Comparison of ENCODE assay signal across 13 cellular contexts in genomic region chr2:119429225-119430000, GRCh38. TPM values are rescaled to one million over a fixed set of nuclear protein-coding genes. Genes with fewer than 3 reads are reported as not detected.
DNase-seq lines count a peak whose midpoint lies in the region; ATAC-seq, FAIRE-seq and TF ChIP-seq lines count a peak whose summit lies in the region.
"Had no signal": no experiment of that assay in that cellular context is flagged by ENCODE, and none has a peak within 500 bp of the region (broad histone marks: within the 10 kb centered on the region; RNA-seq: fewer than 3 reads in every experiment).

No MANE protein-coding gene starts in this region.

- H2BK15ac ChIP-seq in H1 (ENCODE audit: low read length), result no peak overlapping the region
- peak overlapping the region; percentile 18 for H2BK15ac ChIP-seq in mesenchymal stem cell (ENCODE audit: low read depth, poor library complexity, severe bottlenecking)

- no peak overlapping the region for H3K27ac ChIP-seq in H1 (ENCODE audit: low read depth, low read length)
- H3K27ac ChIP-seq in mesenchymal stem cell (ENCODE audit: low read length, poor library complexity, severe bottlenecking), result no peak overlapping the region

- no peak overlapping the region for H2BK120ac ChIP-seq in H1 (replicated peaks; ENCODE audit: low read depth, low read length)
- H2BK120ac ChIP-seq in mesenchymal stem cell (ENCODE audit: low read depth, low read length), result no peak overlapping the region

- 0 out of 2 replicates have a peak, but pooled peaks cover 2% of the 10 kb centered on the region for H3K79me1 ChIP-seq in H1 (ENCODE audit: low read depth, low read length)
- peaks cover 7% of the 10 kb centered on the region for H3K79me1 ChIP-seq in mesenchymal stem cell (replicated peaks; ENCODE audit: low read length, poor library complexity, severe bottlenecking)

- no peak overlapping the region for H2BK20ac ChIP-seq in H1 (ENCODE audit: low read length)

- no peak for ATAC-seq in HG03135 (IDR thresholded peaks at IDR 0.05; ENCODE audit: unreplicated experiment)
- ATAC-seq: naive thymus-derived CD4-positive, alpha-beta T cell had no signal

- TF ChIP-seq POLR2A in H1 (IDR thresholded peaks at IDR 0.05; ENCODE audit: control extremely low read depth in 1 of 2, low read depth in 2 of 2, low read length in 2 of 2), result no peak

- no peaks in the 10 kb centered on the region for H3K79me2 ChIP-seq in H1 (ENCODE audit: control insufficient read depth in 1 of 2, insufficient read depth in 2 of 2, low read length in 2 of 2)

- no peak overlapping the region for H3K4me3 ChIP-seq in H1 (ENCODE audit: extremely low read depth in 1 of 4, insufficient read depth in 2 of 4, low read depth in 3 of 4, low read length in 4 of 4)
- H3K4me3 ChIP-seq in mesenchymal stem cell (ENCODE audit: insufficient read depth in 1 of 2, low read depth in 1 of 2, low read length in 2 of 2), result no peak overlapping the region

- no peak overlapping the region for H4K91ac ChIP-seq in H1 (replicated peaks; ENCODE audit: insufficient read length, low read length)
- no peak overlapping the region for H4K91ac ChIP-seq in mesenchymal stem cell (ENCODE audit: low read length)

- H4K20me1 ChIP-seq in H1 (replicated peaks in 1 of 2; ENCODE audit: control insufficient read depth in 1 of 2, insufficient read depth in 2 of 2, low read length in 2 of 2), result peaks cover 0 to 2% of the 10 kb centered on the region in 2 experiments

- H2AFZ ChIP-seq in H1 (ENCODE audit: low read length), result no peak overlapping the region
- no peak overlapping the region for H2AFZ ChIP-seq in mesenchymal stem cell (ENCODE audit: low read depth, low read length)

- no peak overlapping the region for H3K14ac ChIP-seq in H1 (ENCODE audit: insufficient read length)
- H3K14ac ChIP-seq in mesenchymal stem cell (ENCODE audit: low read length in 2 of 2), result no peak overlapping the region

- no peak for TF ChIP-seq EP300 in H1 (IDR thresholded peaks at IDR 0.05; ENCODE audit: borderline replicate concordance in 1 of 2, low read depth in 2 of 2, low read length in 2 of 2)

- H3K36me3 ChIP-seq in H1 (ENCODE audit: control insufficient read depth in 2 of 4, insufficient read depth in 4 of 4, low read length in 3 of 4) (no peaks in the 10 kb centered on the region), mesenchymal stem cell (ENCODE audit: control insufficient read depth in 1 of 2, insufficient read depth in 2 of 2, low read depth in 1 of 2, low read length in 2 of 2) (no peaks in the 10 kb centered on the region)
- H3K36me3 ChIP-seq: BE2C had no signal

- no peak overlapping the region for H3K9ac ChIP-seq in H1 (replicated peaks in 1 of 4; ENCODE audit: extremely low read depth in 1 of 4, low read depth in 3 of 4, low read length in 3 of 4)
- no peak overlapping the region for H3K9ac ChIP-seq in mesenchymal stem cell (ENCODE audit: low read length)

- WGBS in H1 (ENCODE audit: extremely low coverage in 1 of 2, insufficient coverage in 1 of 2, insufficient read length in 1 of 2, insufficient replicate concordance in 2 of 2, low coverage in 1 of 2, low lambda C conversion rate in 2 of 2, missing lambda C conversion rate in 1 of 2), 2 experiments, result 80% methylated on average over 10 of the region's 10 CpGs; no CpG with 5 or more reads in 1 of the 2 experiments
- 81% methylated on average over 9 of the region's 10 CpGs for WGBS in mesenchymal stem cell

- H2BK5ac ChIP-seq in H1 (ENCODE audit: low read depth, low read length), result no peak overlapping the region
- H2BK5ac ChIP-seq in mesenchymal stem cell (ENCODE audit: low read depth, low read length, poor library complexity, severe bottlenecking), result no peak overlapping the region

- DNase-seq in A172 (ENCODE audit: low spot score) (peak; percentile 13), Kasumi-1 (lab: John Stamatoyannopoulos, UW) (peak; percentile 4 to 7), H1 (ENCODE audit: low read depth in 1 of 2, low spot score in 2 of 2) (no peak), mesenchymal stem cell (no peak), SIG-M5 treated with dmso at 0.1 percent for 504 hours (lab: John Stamatoyannopoulos, UW; ENCODE audit: unreplicated experiment) (no peak), cerebellum (ENCODE audit: low spot score) (no peak), SW480 (ENCODE audit: low spot score) (no peak)
- DNase-seq: activated naive CD4-positive, alpha-beta T cell treated with anti-CD3 and anti-CD28 coated beads, Interleukin-2, amount 50 U/mL, for 16 hours; BE2C; naive thymus-derived CD4-positive, alpha-beta T cell; NCI-H774; stimulated activated naive CD4-positive, alpha-beta T cell had no signal

- H4K8ac ChIP-seq in H1 (ENCODE audit: extremely low read depth, insufficient read depth, low read length) (no peak overlapping the region), mesenchymal stem cell (ENCODE audit: low read length) (no peak overlapping the region)

- no peak overlapping the region for H3K23ac ChIP-seq in H1 (ENCODE audit: insufficient read length)
- no peak overlapping the region for H3K23ac ChIP-seq in mesenchymal stem cell (ENCODE audit: low read length in 2 of 2)

- peaks cover 0 to 14% (median 8%) of the 10 kb centered on the region in 4 experiments; a peak in 6 of 7 replicates for H3K27me3 ChIP-seq in H1 (replicated peaks in 1 of 4; ENCODE audit: control insufficient read depth in 3 of 4, extremely low read depth in 1 of 4, insufficient read depth in 3 of 4, low read length in 3 of 4)
- peaks cover 11 to 64% of the 10 kb centered on the region in 2 experiments for H3K27me3 ChIP-seq in mesenchymal stem cell (ENCODE audit: control insufficient read depth in 1 of 2, insufficient read depth in 1 of 2, low read length in 2 of 2)
- H3K27me3 ChIP-seq: BE2C had no signal

- H4K5ac ChIP-seq in H1 (ENCODE audit: insufficient read length, low read depth, low read length), result no peak overlapping the region

- H2AK5ac ChIP-seq in H1 (ENCODE audit: low read depth, low read length) (no peak overlapping the region; the same call in 1 of the 2 replicates), mesenchymal stem cell (ENCODE audit: low read length, severe bottlenecking) (no peak overlapping the region)

- no peak for TF ChIP-seq RAD21 in H1 (IDR thresholded peaks at IDR 0.05 in 1 of 2, conservative IDR thresholded peaks at IDR 0.05 in 1 of 2; ENCODE audit: low read depth in 2 of 2, low read length in 2 of 2)

- no peak overlapping the region for H3K4ac ChIP-seq in H1 (replicated peaks; ENCODE audit: insufficient read length, low read depth, low read length)
- peak overlapping the region in 1 of 2 experiments; percentile 25 for H3K4ac ChIP-seq in mesenchymal stem cell (ENCODE audit: low read depth in 1 of 2, low read length in 2 of 2)

- no peak for TF ChIP-seq CTCF in H1 (IDR thresholded peaks at IDR 0.05; ENCODE audit: control extremely low read depth in 1 of 3, insufficient read depth in 1 of 3, low read depth in 1 of 3, low read length in 3 of 3)

- H3K18ac ChIP-seq in H1 (ENCODE audit: extremely low read depth, low read length) (no peak overlapping the region), mesenchymal stem cell (ENCODE audit: low read depth in 1 of 2, low read length in 2 of 2) (no peak overlapping the region)

- FAIRE-seq in H1 (lab: Jason Lieb, UNC), result no peak

- H2BK12ac ChIP-seq in H1 (ENCODE audit: low read depth, low read length), result peak overlapping the region; percentile 29; the same call in 1 of the 2 replicates
- H2BK12ac ChIP-seq in mesenchymal stem cell (ENCODE audit: low read length in 2 of 2), result peak overlapping the region in 1 of 2 experiments; percentile 38

- peaks cover 12% of the 10 kb centered on the region; the same call in 1 of the 2 replicates for H3K23me2 ChIP-seq in H1 (ENCODE audit: low read depth, low read length)

- POLR2A ChIA-PET in H1 (lab: Charles Lee; ENCODE audit: partially characterized antibody), result interaction anchor here (0.8 to 4.2 kb wide), 3 partner anchors 12 to 22 kb away, joined by 3 to 22 read pairs (median 4); no protein-coding TSS in a partner anchor

- CTCF ChIA-PET in H1 (lab: Charles Lee; ENCODE audit: partially characterized antibody), result interaction anchor here (1.2 to 1.4 kb wide), 4 partner anchors 14 to 62 kb away, joined by 3 to 4 read pairs (median 4); no protein-coding TSS in a partner anchor

- no peaks in the 10 kb centered on the region for H3K9me3 ChIP-seq in H1 (ENCODE audit: insufficient read depth in 2 of 2, low read depth in 1 of 2, low read length in 1 of 2)
- no peaks in the 10 kb centered on the region for H3K9me3 ChIP-seq in mesenchymal stem cell (ENCODE audit: control insufficient read depth, low read length)
- H3K9me3 ChIP-seq: BE2C had no signal

- H3K4me1 ChIP-seq in H1 (replicated peaks in 1 of 4; ENCODE audit: control insufficient read depth in 3 of 4, insufficient read depth in 4 of 4, low read length in 3 of 4), result peaks cover 0 to 24% (median 12%) of the 10 kb centered on the region in 4 experiments; a peak in 6 of 7 replicates
- H3K4me1 ChIP-seq in mesenchymal stem cell (ENCODE audit: control insufficient read depth, insufficient read depth, low read depth, low read length), result peaks cover 32% of the 10 kb centered on the region
- H3K4me1 ChIP-seq: BE2C had no signal

- H3K56ac ChIP-seq in H1 (replicated peaks; ENCODE audit: insufficient read length, low read depth, low read length), result no peak overlapping the region

- H3K4me2 ChIP-seq in H1 (ENCODE audit: insufficient read depth in 1 of 2, low read depth in 2 of 2, low read length in 2 of 2) (no peak overlapping the region), mesenchymal stem cell (ENCODE audit: low read length, poor library complexity, severe bottlenecking) (no peak overlapping the region)

TF ChIP-seq in H1, 55 proteins besides CTCF, POLR2A, EP300 and RAD21 (continues in another document):
- TF ChIP-seq CEBPB (IDR thresholded peaks at IDR 0.05; ENCODE audit: low read depth, low read length) (no peak), RBBP5 (IDR thresholded peaks at IDR 0.05; ENCODE audit: borderline replicate concordance, low read depth, low read length) (no peak)

RNA-seq across cellular contexts. Expression of gene TMEM37, which starts 2.2 kb away (rescaled TPM):
- 0.12 and 1.3 TPM in 2 replicates for total RNA-seq in A172 (2014; rRNA removed; shearing (Covaris generic))
- total RNA-seq in H1 (2021; fragmentation: NEBNext Ultra II Directional; extraction: Animal tissue kit (Norgen Biotek cat#: 25700)), result 9.9 and 11.0 TPM in 2 replicates
- 16.2 and 20.4 TPM in 2 replicates for polyA plus RNA-seq in H1 (2011; rRNA removed)
- 13.4 TPM for polyA plus RNA-seq in H1 (2011; cell fraction: cytosol; rRNA removed)
- polyA plus RNA-seq in H1 (2011; cell fraction: nucleus; rRNA removed), result 13.5 TPM
- 7.9 to 9.4 TPM (median 8.6 TPM) in 4 replicates for polyA plus RNA-seq in H1 (2012, experiment 1 of 2)
- 12.2 TPM for polyA plus RNA-seq in H1 (2012, experiment 2 of 2)
- polyA plus RNA-seq in H1 (2013, experiment 1 of 2), result 9.0 TPM
- 10.0 TPM for polyA plus RNA-seq in H1 (2013, experiment 2 of 2)
- 6.5 and 8.2 TPM in 2 replicates for polyA minus RNA-seq in H1 (2011; rRNA and poly(A)+ RNA removed)
- polyA minus RNA-seq in H1 (2011; cell fraction: cytosol; rRNA and poly(A)+ RNA removed), result 4.6 TPM
- polyA minus RNA-seq in H1 (2011; cell fraction: nucleus; rRNA and poly(A)+ RNA removed), result 9.5 TPM
- polyA plus RNA-seq in mesenchymal stem cell (2013, experiment 1 of 2), result 1.3 TPM
- 1.5 TPM for polyA plus RNA-seq in mesenchymal stem cell (2013, experiment 2 of 2)
- total RNA-seq in cerebellum, result 0.54 TPM

Comparison
In these comparisons a context has a peak if more than half of its experiments do, and no peak if none do; other contexts are left out.
1. DNase-seq: peak in A172 (single experiment) and Kasumi-1 (2 of 2); none in H1 (0 of 2), mesenchymal stem cell (single experiment), SIG-M5 treated with dmso at 0.1 percent for 504 hours (single experiment), cerebellum (single experiment) and SW480 (single experiment).